9 cellular contexts compared by ENCODE assay signal in the genomic region with DNA sequence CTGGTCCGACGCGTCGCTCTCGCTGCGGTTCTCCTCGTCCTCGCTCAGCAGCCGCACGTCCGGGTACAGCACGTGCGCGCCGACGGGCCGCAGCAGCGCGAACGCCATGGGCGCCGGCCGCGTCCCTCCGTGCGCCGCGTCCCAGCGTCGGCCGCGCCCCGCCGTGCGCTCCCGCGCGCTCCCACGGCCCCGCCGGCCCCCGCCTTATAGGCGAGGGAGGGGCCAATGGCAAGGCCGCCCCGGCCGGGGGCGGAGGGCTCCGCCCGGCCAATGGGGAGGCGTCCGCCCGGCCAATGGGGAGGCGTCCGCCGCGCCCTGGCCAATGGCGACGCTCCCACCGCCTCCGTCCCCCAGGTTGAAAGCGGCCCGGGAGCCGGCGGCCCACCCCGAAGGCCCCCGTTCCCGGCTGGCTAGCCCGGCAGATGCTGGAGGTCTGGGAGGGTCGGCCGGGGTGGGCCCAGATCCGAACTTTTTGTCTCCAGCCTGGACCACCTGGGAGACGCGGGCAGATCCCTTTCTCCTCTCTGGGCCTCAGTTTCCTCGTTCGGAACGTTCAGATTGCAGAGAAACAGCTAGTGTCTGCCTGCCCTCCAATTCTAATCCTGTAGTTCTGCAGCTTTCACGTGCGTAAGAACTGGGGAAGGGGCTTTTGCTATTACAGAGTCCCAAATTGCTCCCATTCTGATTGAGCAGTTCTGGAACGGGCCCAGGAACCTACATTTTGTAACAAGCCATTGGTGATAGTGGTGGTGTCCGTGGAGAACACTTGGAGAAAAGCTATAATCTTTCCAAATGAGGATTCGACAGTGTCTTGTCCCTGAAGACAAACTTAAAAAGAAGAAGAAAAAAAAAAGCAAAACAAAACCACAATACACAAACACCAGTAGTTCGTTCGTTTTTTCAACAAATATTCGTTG. TPM values are rescaled to one million over a fixed set of nuclear protein-coding genes. Genes with fewer than 3 reads are reported as not detected.
DNase-seq lines count a peak whose midpoint lies in the region; ATAC-seq and TF ChIP-seq lines count a peak whose summit lies in the region.
"Had no signal": no experiment of that assay in that cellular context is flagged by ENCODE, and none has a peak within 500 bp of the region (broad histone marks: within the 10 kb centered on the region; RNA-seq: fewer than 3 reads in every experiment).

A gene with protein sequence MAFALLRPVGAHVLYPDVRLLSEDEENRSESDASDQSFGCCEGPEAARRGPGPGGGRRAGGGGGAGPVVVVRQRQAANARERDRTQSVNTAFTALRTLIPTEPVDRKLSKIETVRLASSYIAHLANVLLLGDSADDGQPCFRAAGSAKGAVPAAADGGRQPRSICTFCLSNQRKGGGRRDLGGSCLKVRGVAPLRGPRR (minus strand): TSS at position 180 of the 917 bp plus-strand sequence. CDS start 72 bp downstream, at position 108.

- in situ Hi-C loops in mammary epithelial cell (cut with MboI; ENCODE audit: low sequenced_read_pairs in 2 of 2), result no loop called here

- H3K4me2 ChIP-seq in mammary epithelial cell (ENCODE audit: insufficient read depth, low read depth, low read length), result peak within 1 kb of the TSS; percentile 16

- no TSS peak for BruUV-seq in mammary epithelial cell (replicated peaks; lab: Mats Ljungman, UMichigan)

- DNase-seq in COLO829 (ENCODE audit: low spot score) (peak; percentile 40), MV-4-11 (lab: John Stamatoyannopoulos, UW) (peak; percentile 8), mammary epithelial cell (peak; percentile 4), lower lobe of right lung (peak; percentile 30), AML-193 (lab: John Stamatoyannopoulos, UW) (no peak), midbrain (lab: John Stamatoyannopoulos, UW) (no peak), NCI-H187 treated with DMSO at 0.1 percent for 48 hours (lab: John Stamatoyannopoulos, UW) (no peak), NCI-H1694 (lab: John Stamatoyannopoulos, UW) (no peak)

- no peak within 1 kb of the TSS for H2AFZ ChIP-seq in mammary epithelial cell (ENCODE audit: low read depth, low read length)

- no peaks in the 10 kb centered on the region for H3K9me3 ChIP-seq in mammary epithelial cell (replicated peaks; ENCODE audit: insufficient read depth, low read length)
- H3K9me3 ChIP-seq in lower lobe of right lung, result no peaks in the 10 kb centered on the region

- H3K4me1 ChIP-seq in mammary epithelial cell (ENCODE audit: insufficient read depth, low read length), result no peaks in the 10 kb centered on the region
- H3K4me1 ChIP-seq in lower lobe of right lung, result peaks cover 16% of the 10 kb centered on the region

- ATAC-seq in lower lobe of right lung, result peak; percentile 66 to 73

- CTCF ChIA-PET in mammary epithelial cell (lab: Charles Lee; ENCODE audit: low non-redundant PET), result no interaction called here

- no peak within 1 kb of the TSS for H3K9ac ChIP-seq in mammary epithelial cell (ENCODE audit: insufficient read depth, low read length)

- intact Hi-C loops in mammary epithelial cell (cut with micrococcal nuclease), result no loop called here
- intact Hi-C loops in lower lobe of right lung (cut with DNase I), result no loop called here

- no peaks in the 10 kb centered on the region for H3K79me2 ChIP-seq in mammary epithelial cell (ENCODE audit: insufficient read depth, low read length)

- H3K4me3 ChIP-seq in mammary epithelial cell (replicated peaks in 1 of 3; ENCODE audit: insufficient read depth in 1 of 3, low read depth in 2 of 3, low read length in 3 of 3) (no peak within 1 kb of the TSS), lower lobe of right lung (peak within 1 kb of the TSS; percentile 31)

- H3K27me3 ChIP-seq in mammary epithelial cell (ENCODE audit: insufficient read depth, low read length) (peaks cover 51% of the 10 kb centered on the region), lower lobe of right lung (ENCODE audit: low read depth) (peaks cover 58% of the 10 kb centered on the region)

- H3K27ac ChIP-seq in mammary epithelial cell (ENCODE audit: insufficient read depth, low read depth, low read length), result no peak within 1 kb of the TSS
- no peak within 1 kb of the TSS for H3K27ac ChIP-seq in lower lobe of right lung

- H4K20me1 ChIP-seq in mammary epithelial cell (ENCODE audit: insufficient read depth, low read length), result no peaks in the 10 kb centered on the region

- H3K36me3 ChIP-seq in mammary epithelial cell (ENCODE audit: insufficient read depth, low read length) (no peaks in the 10 kb centered on the region), lower lobe of right lung (no peaks in the 10 kb centered on the region)

- dilution Hi-C loops in mammary epithelial cell (cut with HindIII; ENCODE audit: low sequenced_read_pairs), result no loop called here

- TF ChIP-seq CTCF in mammary epithelial cell (conservative IDR thresholded peaks at IDR 0.05 in 1 of 2, IDR thresholded peaks at IDR 0.05 in 1 of 2; ENCODE audit: extremely low read depth in 1 of 2, insufficient read depth in 1 of 2, low read depth in 1 of 2, low read length in 2 of 2) (no peak), lower lobe of right lung (IDR thresholded peaks at IDR 0.05) (no peak)

- 47% methylated on average over 12 of the region's 84 CpGs for WGBS in mammary epithelial cell (ENCODE audit: low coverage, missing lambda C conversion rate)

RNA-seq across cellular contexts. Expression of the gene that starts here (rescaled TPM):
- total RNA-seq in mammary epithelial cell (not detected), lower lobe of right lung (0.65 TPM)
- polyA plus RNA-seq in mammary epithelial cell, result not detected
- not detected for polyA minus RNA-seq in mammary epithelial cell
- total RNA-seq: mononuclear cell had no signal

Comparison
In these comparisons a context has a peak if more than half of its experiments do, and no peak if none do; other contexts are left out.
1. Peak in DNase-seq and H3K4me2 ChIP-seq in mammary epithelial cell; RNA of the gene not detected or under 1 TPM.
2. Peak in DNase-seq, ATAC-seq and H3K4me3 ChIP-seq in lower lobe of right lung; RNA of the gene not detected or under 1 TPM.
3. DNase-seq: peak in COLO829 (single experiment) and MV-4-11 (single experiment); none in AML-193 (0 of 2), midbrain (single experiment), NCI-H187 treated with DMSO at 0.1 percent for 48 hours (single experiment) and NCI-H1694 (single experiment).